1 cellular context compared by ENCODE assay signal in the genomic region with DNA sequence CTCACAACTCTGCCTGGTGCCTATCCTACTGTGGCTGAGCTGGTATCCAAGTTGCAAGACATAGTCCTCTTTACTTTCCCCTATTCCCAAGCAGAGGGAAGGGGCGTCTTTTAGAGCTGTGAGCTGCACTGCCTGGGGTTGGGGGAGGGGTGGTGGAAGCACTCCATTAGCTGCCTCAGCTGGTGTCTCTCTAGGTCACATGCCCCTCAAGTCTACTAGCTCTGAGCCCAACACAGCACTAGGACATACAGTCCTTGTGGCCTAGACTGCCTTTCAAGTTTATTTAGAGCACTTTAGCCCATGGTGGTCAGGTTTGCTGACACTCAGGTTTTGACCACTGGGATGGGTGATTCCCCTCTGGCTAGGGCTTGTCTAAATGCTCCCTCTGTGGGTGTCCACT.
TF ChIP-seq lines count a peak whose summit lies in the region.

No MANE protein-coding gene starts in this region.

TF ChIP-seq in HepG2, 621 proteins besides CTCF, POLR2A, EP300 and RAD21:
- TF ChIP-seq U2AF2 (IDR thresholded peaks at IDR 0.05; ENCODE audit: low read depth, low read length) (no peak), ZFP1 (CRISPR knock-in tag; IDR thresholded peaks at IDR 0.05) (no peak), TSC22D2 (CRISPR knock-in tag; IDR thresholded peaks at IDR 0.05; ENCODE audit: borderline replicate concordance) (no peak), ATF7 (IDR thresholded peaks at IDR 0.05) (no peak), ATF7 (CRISPR knock-in tag; IDR thresholded peaks at IDR 0.05) (no peak)
